ENCODE assay signal across 15 cellular contexts in genomic region chr11:124224618-124225423, GRCh38. TPM values are rescaled to one million over a fixed set of nuclear protein-coding genes. Genes with fewer than 3 reads are reported as not detected.
"Had no signal": no experiment of that assay in that cellular context is flagged by ENCODE, and none has a peak within 500 bp of the region (broad histone marks: within the 10 kb centered on the region; RNA-seq: fewer than 3 reads in every experiment).

No MANE protein-coding gene starts in this region.

RNA-seq across cellular contexts. Expression of gene OR8G1, which starts 16.1 kb away (rescaled TPM):
- total RNA-seq: activated CD4-positive, alpha-beta T cell treated with anti-CD3 and anti-CD28 coated beads, Interleukin-2, amount 10 ng/mL, durations not matched to agents 24 days and 14 days; activated CD8-positive, alpha-beta T cell treated with anti-CD3 and anti-CD28 coated beads, Interleukin-2, amount 10 ng/mL, durations not matched to agents 7 days and 5 days; adrenal gland; cardiac muscle cell; gastroesophageal sphincter; hepatocyte; left lobe of liver; mesenteric fat pad; osteocyte; pulmonary artery endothelial cell; right lobe of liver; T-helper 17 cell had no signal
- polyA plus RNA-seq: adrenal gland, cardiac muscle cell, esophagus, hepatocyte, keratinocyte, neural cell had no signal

RNA-seq across cellular contexts. Expression of gene OR8G5, which starts 31.4 kb away (rescaled TPM):
- total RNA-seq: activated CD4-positive, alpha-beta T cell treated with anti-CD3 and anti-CD28 coated beads, Interleukin-2, amount 10 ng/mL, durations not matched to agents 24 days and 14 days; activated CD8-positive, alpha-beta T cell treated with anti-CD3 and anti-CD28 coated beads, Interleukin-2, amount 10 ng/mL, durations not matched to agents 7 days and 5 days; adrenal gland; cardiac muscle cell; gastroesophageal sphincter; hepatocyte; left lobe of liver; mesenteric fat pad; osteocyte; pulmonary artery endothelial cell; right lobe of liver; T-helper 17 cell had no signal
- polyA plus RNA-seq: adrenal gland, cardiac muscle cell, esophagus, hepatocyte, keratinocyte, neural cell had no signal

RNA-seq across cellular contexts. Expression of gene OR10D3, which starts 41.7 kb away (rescaled TPM):
- total RNA-seq: activated CD4-positive, alpha-beta T cell treated with anti-CD3 and anti-CD28 coated beads, Interleukin-2, amount 10 ng/mL, durations not matched to agents 24 days and 14 days; activated CD8-positive, alpha-beta T cell treated with anti-CD3 and anti-CD28 coated beads, Interleukin-2, amount 10 ng/mL, durations not matched to agents 7 days and 5 days; adrenal gland; cardiac muscle cell; gastroesophageal sphincter; left lobe of liver; mesenteric fat pad; osteocyte; pulmonary artery endothelial cell; right lobe of liver; T-helper 17 cell had no signal
- polyA plus RNA-seq: adrenal gland, cardiac muscle cell, esophagus, hepatocyte, keratinocyte, neural cell had no signal
